Comparison of ENCODE assay signal across 9 cellular contexts in the genomic region with DNA sequence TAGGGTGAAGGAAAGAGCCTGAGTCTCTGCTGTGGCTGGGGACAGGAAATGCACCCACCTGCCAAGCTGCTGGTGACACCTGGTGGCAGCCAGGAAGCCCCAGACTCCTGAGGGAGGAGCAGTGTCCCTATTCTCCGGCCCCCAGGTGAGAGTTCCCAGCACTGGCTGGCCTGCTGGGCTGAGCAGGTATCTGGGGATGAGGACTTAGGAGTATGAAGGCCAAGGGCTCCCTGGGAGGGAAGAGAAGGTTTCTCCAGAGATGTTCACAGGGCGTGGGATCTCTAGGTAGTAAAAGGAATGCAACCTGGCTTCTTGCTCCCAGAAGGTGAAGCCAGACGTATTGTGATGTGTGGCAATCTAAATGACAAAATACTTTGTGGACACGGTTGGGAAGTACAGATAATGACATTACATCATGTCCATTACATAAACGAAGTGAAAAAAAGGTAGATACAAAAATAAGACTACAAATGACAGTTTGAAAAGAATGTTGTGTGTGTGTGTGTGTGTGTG.
DNase-seq lines count a peak whose midpoint lies in the region; ATAC-seq, FAIRE-seq and TF ChIP-seq lines count a peak whose summit lies in the region.
"Had no signal": no experiment of that assay in that cellular context is flagged by ENCODE, and none has a peak within 500 bp of the region (broad histone marks: within the 10 kb centered on the region; RNA-seq: fewer than 3 reads in every experiment).

No MANE protein-coding gene starts in this region.

- 0 out of 2 replicates have a peak overlapping the region, but pooled peaks have one; percentile 42 for H3K4me3 ChIP-seq in GM12878
- H3K4me3 ChIP-seq in thymus (ENCODE audit: low read length) = no peak overlapping the region
- no peak overlapping the region for H3K4me3 ChIP-seq in GM23248

- whole genome bisulfite sequencing in GM12878 (ENCODE audit: insufficient coverage, insufficient replicate concordance, low lambda C conversion rate, missing lambda C conversion rate) = 0% methylated on average over 5 of the region's 5 CpGs
- 77% methylated on average over 5 of the region's 5 CpGs for WGBS in thymus
- WGBS in GM23248 (ENCODE audit: low coverage in 1 of 2, low lambda C conversion rate in 2 of 2, missing lambda C conversion rate in 2 of 2), 2 experiments = 53 to 58% methylated on average over 5 of the region's 5 CpGs

- H3K9me2 ChIP-seq in GM23248 (ENCODE audit: insufficient read depth) = no peaks in the 10 kb centered on the region

- H3K27me3 Mint-ChIP-seq in natural killer cell treated with Interleukin-12 subunit alpha and Interleukin-12 subunit beta and Interleukin-15 and Interleukin-18, amount 100 ng/mL, for 72 hours = peaks cover 0 to 3% of the 10 kb centered on the region in 2 donors

- H3K4me3 Mint-ChIP-seq in natural killer cell treated with Interleukin-12 subunit alpha and Interleukin-12 subunit beta and Interleukin-15 and Interleukin-18, amount 100 ng/mL, for 72 hours = no peak overlapping the region

- TF ChIP-seq RAD21 in GM12878 (IDR thresholded peaks at IDR 0.05; ENCODE audit: insufficient read depth, low read depth, low read length) = peak; percentile 55

- H3K4me2 ChIP-seq in GM12878 (ENCODE audit: control insufficient read depth, insufficient read depth) = peak overlapping the region; percentile 82
- H3K4me2 ChIP-seq in GM23248 (ENCODE audit: unreplicated experiment) = no peak overlapping the region

- H3K79me2 ChIP-seq in GM12878 (ENCODE audit: control insufficient read depth, insufficient read depth, low read length) (peaks cover 43% of the 10 kb centered on the region), GM23248 (ENCODE audit: insufficient read depth) (no peaks in the 10 kb centered on the region)

- in situ Hi-C loops in GM12878 (cut with MboI) = loop anchor here (25.0 kb wide), 1 partner anchor 649 kb away; no protein-coding TSS in a partner anchor
- in situ Hi-C loops in GM23248 (cut with MboI) = loop anchor here (25.0 kb wide), 2 partner anchors 249 to 649 kb away; no protein-coding TSS in a partner anchor

- RAD21 ChIA-PET in GM12878 (lab: Charles Lee; ENCODE audit: unreplicated experiment) = interaction anchor here (0.6 to 13.2 kb wide), 12 partner anchors 9 to 584 kb away, joined by 3 to 389 read pairs (median 6); partner anchors contain the start of gene CEP68

- ATAC-seq in GM12878 (no peak), HG03571 (IDR thresholded peaks at IDR 0.05; ENCODE audit: unreplicated experiment) (no peak)
- ATAC-seq in natural killer cell treated with Interleukin-12 subunit alpha and Interleukin-12 subunit beta and Interleukin-15 and Interleukin-18, amount 100 ng/mL, for 72 hours = no peak

- H3K4me1 Mint-ChIP-seq in natural killer cell treated with Interleukin-12 subunit alpha and Interleukin-12 subunit beta and Interleukin-15 and Interleukin-18, amount 100 ng/mL, for 72 hours (ENCODE audit: low read depth in 2 of 2) = peaks cover 17 to 20% of the 10 kb centered on the region in 2 donors

- peak overlapping the region; percentile 81 for H3K27ac ChIP-seq in GM12878 (ENCODE audit: control insufficient read depth, insufficient read depth)
- peak overlapping the region; percentile 42 for H3K27ac ChIP-seq in thymus (ENCODE audit: low read depth)
- H3K27ac ChIP-seq in GM23248 = no peak overlapping the region

- no TSS peak for BruUV-seq in GM12878 (replicated peaks; lab: Mats Ljungman, UMichigan)

- TF ChIP-seq EP300 in GM12878 (IDR thresholded peaks at IDR 0.05; ENCODE audit: borderline replicate concordance in 1 of 2, control insufficient read depth in 1 of 2, low read depth in 2 of 2, low read length in 2 of 2) = no peak

- H3K9me3 ChIP-seq in GM12878 (replicated peaks; ENCODE audit: control insufficient read depth, insufficient read depth, low read length) (no peaks in the 10 kb centered on the region; the same call in 2 of the 3 replicates), thymus (ENCODE audit: control insufficient read depth) (no peaks in the 10 kb centered on the region), GM23248 (ENCODE audit: low read depth) (no peaks in the 10 kb centered on the region)

- 0 out of 2 replicates have a peak, but pooled peaks cover 4% of the 10 kb centered on the region for H3F3A ChIP-seq in GM23248 (ENCODE audit: insufficient read depth)

- intact Hi-C loops in GM12878 (cut with micrococcal nuclease; ENCODE audit: unreplicated experiment) = loop anchor here (10.0 kb wide), 1 partner anchor 311 kb away; the partner anchor contains the start of gene ACTR2

- no peaks in the 10 kb centered on the region for H3K27me3 ChIP-seq in GM12878 (replicated peaks in 1 of 2; ENCODE audit: control insufficient read depth in 2 of 2, insufficient read depth in 2 of 2, low read length in 1 of 2)
- no peaks in the 10 kb centered on the region for H3K27me3 ChIP-seq in thymus (ENCODE audit: control insufficient read depth, insufficient read depth)
- H3K27me3 ChIP-seq in GM23248 (replicated peaks; ENCODE audit: insufficient read depth) = no peaks in the 10 kb centered on the region

- SMC1A ChIA-PET in GM12878 (lab: Charles Lee; ENCODE audit: uncharacterized antibody, unreplicated experiment) = interaction anchor here (0.8 to 14.1 kb wide), 14 partner anchors 9 to 582 kb away, joined by 3 to 395 read pairs (median 10); partner anchors contain the start of genes CEP68 and SLC1A4

- H2AFZ ChIP-seq in GM12878 (ENCODE audit: control insufficient read depth, low read depth, low read length) (no peak overlapping the region), GM23248 (no peak overlapping the region)

- TF ChIP-seq POLR2A in GM12878 (IDR thresholded peaks at IDR 0.05; ENCODE audit: low read depth, low read length) = no peak

- peak; percentile 66 for DNase-seq in activated effector memory CD4-positive, alpha-beta T cell treated with anti-CD3 and anti-CD28 coated beads, Interleukin-2, amount 50 U/mL, for 16 hours
- no peak for DNase-seq in activated effector memory CD4-positive, alpha-beta T cell treated with Interleukin-2 at 50 U/mL for 16 hours
- DNase-seq in NCI-H146 (lab: John Stamatoyannopoulos, UW) (peak; percentile 78), GM12878 (ENCODE audit: low read depth, low spot score) (no peak), GM23248 (no peak)
- no peak for DNase-seq in natural killer cell treated with Interleukin-12 subunit alpha and Interleukin-12 subunit beta and Interleukin-15 and Interleukin-18, amount 100 ng/mL, for 72 hours (ENCODE audit: low spot score)

- H4K20me1 ChIP-seq in GM12878 (ENCODE audit: control insufficient read depth, insufficient read depth) = no peaks in the 10 kb centered on the region
- no peaks in the 10 kb centered on the region for H4K20me1 ChIP-seq in GM23248 (ENCODE audit: insufficient read depth)

- FAIRE-seq in GM12878 (lab: Jason Lieb, UNC) = no peak
- FAIRE-seq: islet of Langerhans had no signal

- no peaks in the 10 kb centered on the region for H3K9me3 Mint-ChIP-seq in natural killer cell treated with Interleukin-12 subunit alpha and Interleukin-12 subunit beta and Interleukin-15 and Interleukin-18, amount 100 ng/mL, for 72 hours

- peaks cover 51% of the 10 kb centered on the region for H3K4me1 ChIP-seq in GM12878 (ENCODE audit: control insufficient read depth, insufficient read depth, low read length)
- peaks cover 26% of the 10 kb centered on the region for H3K4me1 ChIP-seq in thymus (ENCODE audit: control insufficient read depth, insufficient read depth, low read length)
- peaks cover 3% of the 10 kb centered on the region; the same call in 1 of the 2 replicates for H3K4me1 ChIP-seq in GM23248 (ENCODE audit: insufficient read depth)

- CTCF ChIA-PET in GM12878 (lab: Yijun Ruan, JAX) = interaction anchor here (0.7 to 13.8 kb wide), 20 partner anchors 9 to 582 kb away, joined by 3 to 413 read pairs (median 4); no protein-coding TSS in a partner anchor

- POLR2A ChIA-PET in GM12878 (lab: Charles Lee) = interaction anchor here (0.6 to 16.6 kb wide), 7 partner anchors 10 to 331 kb away, joined by 3 to 377 read pairs (median 5); no protein-coding TSS in a partner anchor

- no peaks in the 10 kb centered on the region for H3K36me3 Mint-ChIP-seq in natural killer cell treated with Interleukin-12 subunit alpha and Interleukin-12 subunit beta and Interleukin-15 and Interleukin-18, amount 100 ng/mL, for 72 hours

- no peak overlapping the region for H3K27ac Mint-ChIP-seq in natural killer cell treated with Interleukin-12 subunit alpha and Interleukin-12 subunit beta and Interleukin-15 and Interleukin-18, amount 100 ng/mL, for 72 hours

- H3K9ac ChIP-seq in GM12878 (ENCODE audit: control insufficient read depth, insufficient read depth, low read length) = peak overlapping the region; percentile 71
- no peak overlapping the region for H3K9ac ChIP-seq in GM23248

- TF ChIP-seq CTCF in GM12878 (IDR thresholded peaks at IDR 0.05 in 2 of 3, conservative IDR thresholded peaks at IDR 0.05 in 1 of 3; ENCODE audit: control insufficient read depth in 2 of 3, extremely low read depth in 1 of 3, insufficient read depth in 1 of 3, low read depth in 3 of 3, low read length in 3 of 3) = peak; percentile 48 to 56 (median 48); a peak in 5 of 6 replicates

- H3K36me3 ChIP-seq in GM12878 (ENCODE audit: control insufficient read depth in 2 of 2, insufficient read depth in 2 of 2, low read length in 1 of 2) (peaks cover 0 to 1% of the 10 kb centered on the region in 2 experiments; a peak in 1 of 4 replicates), thymus (ENCODE audit: control insufficient read depth, insufficient read depth) (no peaks in the 10 kb centered on the region), GM23248 (ENCODE audit: low read depth) (no peaks in the 10 kb centered on the region)

TF ChIP-seq in GM12878, 131 proteins besides CTCF, POLR2A, EP300 and RAD21 (continues in another document):
- 0 out of 2 replicates have a peak, but pooled peaks have one; percentile 62 for TF ChIP-seq MTA3 (IDR thresholded peaks at IDR 0.05; ENCODE audit: borderline replicate concordance, low read length)
- TF ChIP-seq IKZF2 (IDR thresholded peaks at IDR 0.05) = 0 out of 4 replicates have a peak, but pooled peaks of 1 of the 2 experiments have one; percentile 16
- peak; percentile 29; the same call in 1 of the 2 replicates for TF ChIP-seq SMC3 (IDR thresholded peaks at IDR 0.05; ENCODE audit: borderline replicate concordance, low read length)
- peak; percentile 61; the same call in 1 of the 2 replicates for TF ChIP-seq CREM (IDR thresholded peaks at IDR 0.05; ENCODE audit: low read depth)
- 0 out of 2 replicates have a peak, but pooled peaks have one; percentile 41 for TF ChIP-seq PML (IDR thresholded peaks at IDR 0.05; ENCODE audit: low read length)
- 0 out of 2 replicates have a peak, but pooled peaks have one; percentile 10 for TF ChIP-seq GATAD2B (conservative IDR thresholded peaks at IDR 0.05; ENCODE audit: low read depth)
- 0 out of 2 replicates have a peak, but pooled peaks have one; percentile 32 for TF ChIP-seq GABPA (IDR thresholded peaks at IDR 0.05; ENCODE audit: low read depth)
- TF ChIP-seq IKZF1 (conservative IDR thresholded peaks at IDR 0.05) = 0 out of 2 replicates have a peak, but pooled peaks have one; percentile 18
- 0 out of 2 replicates have a peak, but pooled peaks have one; percentile 65 for TF ChIP-seq TCF12 (IDR thresholded peaks at IDR 0.05; ENCODE audit: low read depth, low read length)
- TF ChIP-seq CREB1 (IDR thresholded peaks at IDR 0.05; ENCODE audit: low read depth) = peak; percentile 60
- TF ChIP-seq STAT1 (conservative IDR thresholded peaks at IDR 0.05) = no peak

Comparison
In these comparisons a context has a peak if more than half of its experiments do, and no peak if none do; other contexts are left out.
1. DNase-seq: peak in activated effector memory CD4-positive, alpha-beta T cell treated with anti-CD3 and anti-CD28 coated beads, Interleukin-2, amount 50 U/mL, for 16 hours (single experiment) and NCI-H146 (single experiment); none in activated effector memory CD4-positive, alpha-beta T cell treated with Interleukin-2 at 50 U/mL for 16 hours (single experiment), GM12878 (single experiment), natural killer cell treated with Interleukin-12 subunit alpha and Interleukin-12 subunit beta and Interleukin-15 and Interleukin-18, amount 100 ng/mL, for 72 hours (single experiment) and GM23248 (single experiment).